ENCODE assay signal across 8 cellular contexts in the genomic region with DNA sequence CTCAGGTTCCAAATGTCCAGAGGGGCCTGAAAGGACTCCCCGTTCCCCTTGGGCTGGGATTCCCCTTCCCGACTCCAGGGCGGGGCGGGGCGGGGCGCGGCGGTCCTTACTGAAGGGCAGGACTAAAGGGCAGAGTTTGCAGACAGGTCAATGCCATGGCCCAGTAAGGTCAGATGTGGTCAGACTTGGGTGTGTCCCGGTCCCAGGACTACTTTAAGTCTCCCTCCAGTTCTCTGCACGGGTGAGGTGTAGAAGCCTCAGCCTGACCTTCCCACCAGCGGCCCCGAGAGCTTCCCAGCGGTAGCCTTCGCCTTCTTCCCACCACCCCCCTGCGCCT. TPM values are rescaled to one million over a fixed set of nuclear protein-coding genes. Genes with fewer than 3 reads are reported as not detected.
DNase-seq lines count a peak whose midpoint lies in the region; ATAC-seq and TF ChIP-seq lines count a peak whose summit lies in the region.

No MANE protein-coding gene starts in this region.

- peak overlapping the region; percentile 95 for H2AFZ ChIP-seq in MM.1S (ENCODE audit: low read length)

- DNase-seq in MM.1S (peak; percentile 42), germinal center (ENCODE audit: low spot score) (peak; percentile 33), osteocyte (ENCODE audit: extremely low spot score, unreplicated experiment) (no peak), LoVo (ENCODE audit: low spot score) (no peak), EL (no peak)
- DNase-seq in activated T-helper 2 cell treated with anti-CD3 and anti-CD28 coated beads, Interferon-gamma antibody, Interleukin-2, Interleukin-4, amounts not matched to agents 10 μg/mL and 5 μg/mL and 100 μg/mL, durations not matched to agents 14 hours and 24 hours and 36 hours (ENCODE audit: low spot score) = no peak

- H3K4me3 Mint-ChIP-seq in activated T-helper 2 cell treated with anti-CD3 and anti-CD28 coated beads, Interferon-gamma antibody, Interleukin-2, Interleukin-4, amounts not matched to agents 10 μg/mL and 5 μg/mL and 100 μg/mL, durations not matched to agents 14 hours and 24 hours and 36 hours (ENCODE audit: low read depth) = peak overlapping the region; percentile 91
- peak overlapping the region; percentile 81 for H3K4me3 Mint-ChIP-seq in osteocyte (ENCODE audit: unreplicated experiment)

- peaks cover 34% of the 10 kb centered on the region for H3K4me1 ChIP-seq in DOHH2 (ENCODE audit: control insufficient read depth, low read length)
- peaks cover 31% of the 10 kb centered on the region for H3K4me1 ChIP-seq in MM.1S (ENCODE audit: low read length)

- no peaks in the 10 kb centered on the region for H3K9me2 ChIP-seq in DOHH2 (replicated peaks; ENCODE audit: control insufficient read depth, low read length)
- H3K9me2 ChIP-seq in MM.1S (replicated peaks; ENCODE audit: insufficient read depth, low read length) = no peaks in the 10 kb centered on the region

- H3K9me3 ChIP-seq in DOHH2 (ENCODE audit: control insufficient read depth, insufficient read depth, low read length) (no peaks in the 10 kb centered on the region), MM.1S (replicated peaks; ENCODE audit: insufficient read depth, low read length) (no peaks in the 10 kb centered on the region)

- no peaks in the 10 kb centered on the region for H3K9me3 Mint-ChIP-seq in activated T-helper 2 cell treated with anti-CD3 and anti-CD28 coated beads, Interferon-gamma antibody, Interleukin-2, Interleukin-4, amounts not matched to agents 10 μg/mL and 5 μg/mL and 100 μg/mL, durations not matched to agents 14 hours and 24 hours and 36 hours
- no peaks in the 10 kb centered on the region for H3K9me3 Mint-ChIP-seq in osteocyte (ENCODE audit: unreplicated experiment)

- H3K4me1 Mint-ChIP-seq in activated T-helper 2 cell treated with anti-CD3 and anti-CD28 coated beads, Interferon-gamma antibody, Interleukin-2, Interleukin-4, amounts not matched to agents 10 μg/mL and 5 μg/mL and 100 μg/mL, durations not matched to agents 14 hours and 24 hours and 36 hours (ENCODE audit: low read depth) = peaks cover 35% of the 10 kb centered on the region
- peaks cover 43% of the 10 kb centered on the region for H3K4me1 Mint-ChIP-seq in osteocyte (ENCODE audit: unreplicated experiment)

- H3K27me3 ChIP-seq in DOHH2 (ENCODE audit: control insufficient read depth, low read length) (peaks cover 20% of the 10 kb centered on the region), MM.1S (replicated peaks; ENCODE audit: insufficient read depth, low read length) (peaks cover 37% of the 10 kb centered on the region)

- peak overlapping the region; percentile 86; the same call in 1 of the 2 replicates for H3K9ac ChIP-seq in MM.1S (ENCODE audit: low read length)

- H3K4me2 ChIP-seq in DOHH2 (ENCODE audit: low read length) = peak overlapping the region; percentile 93
- peak overlapping the region; percentile 100 for H3K4me2 ChIP-seq in MM.1S (ENCODE audit: low read depth, low read length)

- peaks cover 22% of the 10 kb centered on the region for H3F3A ChIP-seq in DOHH2 (ENCODE audit: control insufficient read depth, insufficient read depth)
- peaks cover 31% of the 10 kb centered on the region for H3F3A ChIP-seq in MM.1S (ENCODE audit: insufficient read depth, low read length)

- H3K79me2 ChIP-seq in DOHH2 (ENCODE audit: control insufficient read depth, low read length) = peaks cover 24% of the 10 kb centered on the region
- no peaks in the 10 kb centered on the region for H3K79me2 ChIP-seq in MM.1S (ENCODE audit: low read length)

- intact Hi-C loops in activated T-helper 2 cell treated with anti-CD3 and anti-CD28 coated beads, Interferon-gamma antibody, Interleukin-2, Interleukin-4, amounts not matched to agents 10 μg/mL and 5 μg/mL and 100 μg/mL, durations not matched to agents 14 hours and 24 hours and 36 hours (cut with micrococcal nuclease) = loop anchor here (1.0 to 10.0 kb wide), 4 partner anchors 12 to 350 kb away; partner anchors contain the start of genes POLR2A and SLC35G6

- H3K27me3 Mint-ChIP-seq in activated T-helper 2 cell treated with anti-CD3 and anti-CD28 coated beads, Interferon-gamma antibody, Interleukin-2, Interleukin-4, amounts not matched to agents 10 μg/mL and 5 μg/mL and 100 μg/mL, durations not matched to agents 14 hours and 24 hours and 36 hours (ENCODE audit: low read depth) = peaks cover 11% of the 10 kb centered on the region
- peaks cover 14% of the 10 kb centered on the region for H3K27me3 Mint-ChIP-seq in osteocyte (ENCODE audit: unreplicated experiment)

- no peak for ATAC-seq in HG03571 (IDR thresholded peaks at IDR 0.05; ENCODE audit: unreplicated experiment)

- peaks cover 10% of the 10 kb centered on the region for H3K36me3 ChIP-seq in DOHH2 (ENCODE audit: control insufficient read depth, low read length)
- H3K36me3 ChIP-seq in MM.1S (replicated peaks; ENCODE audit: insufficient read depth, low read length) = no peaks in the 10 kb centered on the region

- H4K20me1 ChIP-seq in DOHH2 (ENCODE audit: control insufficient read depth, insufficient read depth, low read depth, low read length) (no peaks in the 10 kb centered on the region), MM.1S (ENCODE audit: insufficient read depth, low read length) (no peaks in the 10 kb centered on the region)

- H3K4me3 ChIP-seq in DOHH2 (ENCODE audit: low read length) (peak overlapping the region; percentile 78), MM.1S (ENCODE audit: low read length) (peak overlapping the region; percentile 93)

- peak overlapping the region; percentile 89 for H3K27ac ChIP-seq in DOHH2 (ENCODE audit: low read depth, low read length)
- peak overlapping the region; percentile 92; the same call in 1 of the 2 replicates for H3K27ac ChIP-seq in MM.1S (ENCODE audit: low read length)

- H3K27ac Mint-ChIP-seq in activated T-helper 2 cell treated with anti-CD3 and anti-CD28 coated beads, Interferon-gamma antibody, Interleukin-2, Interleukin-4, amounts not matched to agents 10 μg/mL and 5 μg/mL and 100 μg/mL, durations not matched to agents 14 hours and 24 hours and 36 hours = peak overlapping the region; percentile 89
- peak overlapping the region; percentile 99 for H3K27ac Mint-ChIP-seq in osteocyte (ENCODE audit: unreplicated experiment)

- TF ChIP-seq CTCF in DOHH2 (IDR thresholded peaks at IDR 0.05; ENCODE audit: low read depth, low read length, poor library complexity, severe bottlenecking) (no peak), MM.1S (IDR thresholded peaks at IDR 0.05; ENCODE audit: low read length) (no peak), osteocyte (IDR thresholded peaks at IDR 0.05) (no peak)

- H3K36me3 Mint-ChIP-seq in activated T-helper 2 cell treated with anti-CD3 and anti-CD28 coated beads, Interferon-gamma antibody, Interleukin-2, Interleukin-4, amounts not matched to agents 10 μg/mL and 5 μg/mL and 100 μg/mL, durations not matched to agents 14 hours and 24 hours and 36 hours (ENCODE audit: low read depth) = no peaks in the 10 kb centered on the region
- no peaks in the 10 kb centered on the region for H3K36me3 Mint-ChIP-seq in osteocyte (ENCODE audit: unreplicated experiment)

RNA-seq across cellular contexts. Expression of gene KDM6B, which starts 0.5 kb away (rescaled TPM):
- total RNA-seq in activated T-helper 2 cell treated with anti-CD3 and anti-CD28 coated beads, Interferon-gamma antibody, Interleukin-2, Interleukin-4, amounts not matched to agents 10 μg/mL and 5 μg/mL and 100 μg/mL, durations not matched to agents 14 hours and 24 hours and 36 hours = 96.0 and 99.6 TPM in 2 replicates
- 52.9 and 53.7 TPM in 2 replicates for total RNA-seq in osteocyte

RNA-seq across cellular contexts. Expression of gene TMEM88, which starts 20.3 kb away (rescaled TPM):
- total RNA-seq in activated T-helper 2 cell treated with anti-CD3 and anti-CD28 coated beads, Interferon-gamma antibody, Interleukin-2, Interleukin-4, amounts not matched to agents 10 μg/mL and 5 μg/mL and 100 μg/mL, durations not matched to agents 14 hours and 24 hours and 36 hours = 4.1 and 6.1 TPM in 2 replicates
- 3.4 TPM in 2 replicates for total RNA-seq in osteocyte

RNA-seq across cellular contexts. Expression of gene NAA38, which starts 22.8 kb away (rescaled TPM):
- total RNA-seq in activated T-helper 2 cell treated with anti-CD3 and anti-CD28 coated beads, Interferon-gamma antibody, Interleukin-2, Interleukin-4, amounts not matched to agents 10 μg/mL and 5 μg/mL and 100 μg/mL, durations not matched to agents 14 hours and 24 hours and 36 hours = 52.6 and 53.0 TPM in 2 replicates
- 65.8 and 66.2 TPM in 2 replicates for total RNA-seq in osteocyte

RNA-seq across cellular contexts. Expression of gene CYB5D1, which starts 23.3 kb away (rescaled TPM):
- total RNA-seq in activated T-helper 2 cell treated with anti-CD3 and anti-CD28 coated beads, Interferon-gamma antibody, Interleukin-2, Interleukin-4, amounts not matched to agents 10 μg/mL and 5 μg/mL and 100 μg/mL, durations not matched to agents 14 hours and 24 hours and 36 hours = 8.8 and 10.5 TPM in 2 replicates
- total RNA-seq in osteocyte = 8.5 and 10.2 TPM in 2 replicates

RNA-seq across cellular contexts. Expression of gene CHD3, which starts 54.1 kb away (rescaled TPM):
- 158 and 164 TPM in 2 replicates for total RNA-seq in activated T-helper 2 cell treated with anti-CD3 and anti-CD28 coated beads, Interferon-gamma antibody, Interleukin-2, Interleukin-4, amounts not matched to agents 10 μg/mL and 5 μg/mL and 100 μg/mL, durations not matched to agents 14 hours and 24 hours and 36 hours
- total RNA-seq in osteocyte = 196 and 206 TPM in 2 replicates

Comparison
In these comparisons a context has a peak if more than half of its experiments do, and no peak if none do; other contexts are left out.
1. DNase-seq: peak in MM.1S (single experiment) and germinal center (single experiment); none in activated T-helper 2 cell treated with anti-CD3 and anti-CD28 coated beads, Interferon-gamma antibody, Interleukin-2, Interleukin-4, amounts not matched to agents 10 μg/mL and 5 μg/mL and 100 μg/mL, durations not matched to agents 14 hours and 24 hours and 36 hours (single experiment), osteocyte (single experiment), LoVo (single experiment) and EL (single experiment).